Comparison of ENCODE assay signal across 8 cellular contexts in genomic region chr1:226407497-226408284, GRCh38. TPM values are rescaled to one million over a fixed set of nuclear protein-coding genes. Genes with fewer than 3 reads are reported as not detected.
A peak's percentile ranks its signal among the peaks of the same experiment; 100 is the strongest.
DNase-seq lines count a peak whose midpoint lies in the region; ATAC-seq and TF ChIP-seq lines count a peak whose summit lies in the region.

Gene PARP1, minus strand, starts transcription at chr1:226408093. Its CDS starts 164 bp downstream, at chr1:226407929.

- CTCF ChIA-PET in Panc1 (lab: Charles Lee): interaction anchor here (0.6 to 1.0 kb wide), 4 partner anchors 9 to 141 kb away, joined by 3 to 10 read pairs (median 6); no protein-coding TSS in a partner anchor

- H3K4me3 Mint-ChIP-seq in activated T-cell treated with anti-CD3 and anti-CD28 coated beads, Interleukin-2, amount 50 U/mL, for 4 hours: peak within 1 kb of the TSS; percentile 93

- H4K20me1 ChIP-seq in DND-41 (ENCODE audit: insufficient read depth, low read length): peaks cover 39% of the 10 kb centered on the region

- TF ChIP-seq CTCF in DND-41 (IDR thresholded peaks at IDR 0.05; ENCODE audit: borderline replicate concordance, extremely low read depth, low read length, poor library complexity, severe bottlenecking) (peak; percentile 84), Panc1 (IDR thresholded peaks at IDR 0.05) (peak; percentile 97)

- POLR2A ChIA-PET in Panc1 (lab: Charles Lee): interaction anchor here (1.1 kb wide), 1 partner anchor 173 kb away, joined by 19 read pairs; no protein-coding TSS in a partner anchor

- H3K27me3 Mint-ChIP-seq in activated T-cell treated with anti-CD3 and anti-CD28 coated beads, Interleukin-2, amount 50 U/mL, for 4 hours (ENCODE audit: low read depth): no peaks in the 10 kb centered on the region

- H3K9ac ChIP-seq in DND-41 (ENCODE audit: low read depth, low read length): peak within 1 kb of the TSS; percentile 61

- H3K36me3 Mint-ChIP-seq in activated T-cell treated with anti-CD3 and anti-CD28 coated beads, Interleukin-2, amount 50 U/mL, for 4 hours (ENCODE audit: insufficient read depth): peaks cover 4% of the 10 kb centered on the region

- ATAC-seq in DND-41 (ENCODE audit: insufficient read depth, low read depth) (peak; percentile 93), GM21723 (IDR thresholded peaks at IDR 0.05; ENCODE audit: unreplicated experiment) (peak; percentile 70), Panc1 (peak; percentile 94), esophagus mucosa (peak; percentile 96)
- ATAC-seq in activated T-cell treated with anti-CD3 and anti-CD28 coated beads, Interleukin-2, amount 50 U/mL, for 4 hours: peak; percentile 93

- H2AFZ ChIP-seq in DND-41 (ENCODE audit: low read depth, low read length): peak within 1 kb of the TSS; percentile 84

- peak; percentile 94 for DNase-seq in DND-41
- DNase-seq in KG1 (lab: John Stamatoyannopoulos, UW): peak; percentile 66
- DNase-seq in Panc1 (ENCODE audit: low read depth, low spot score): no peak
- peak; percentile 82 for DNase-seq in activated T-cell treated with anti-CD3 and anti-CD28 coated beads, Interleukin-2, amount 50 U/mL, for 4 hours
- peak; percentile 85 for DNase-seq in myocyte (ENCODE audit: low read depth)
- DNase-seq in stimulated activated CD8-positive, alpha-beta memory T cell treated with anti-CD3 and anti-CD28 coated beads, Interleukin-7, amount 100 ng/mL, for 48 hours (ENCODE audit: extremely low read depth in 1 of 2, low read depth in 1 of 2): peak; percentile 83 to 86

- H3K9me3 ChIP-seq in DND-41 (ENCODE audit: insufficient read depth, low read length, severe bottlenecking) (no peaks in the 10 kb centered on the region), Panc1 (ENCODE audit: control insufficient read depth, insufficient read depth, low read depth, low read length) (no peaks in the 10 kb centered on the region)

- H3K27ac ChIP-seq in DND-41 (ENCODE audit: low read length) (peak within 1 kb of the TSS; percentile 77), Panc1 (ENCODE audit: low read length) (peak within 1 kb of the TSS; percentile 84)

- in situ Hi-C loops in Panc1 (cut with HindIII; ENCODE audit: low pct_unique_long_range_greater_than_20kb, low sequenced_read_pairs): no loop called here

- peak within 1 kb of the TSS; percentile 72 to 86 for H3K4me3 ChIP-seq in DND-41 (ENCODE audit: low read depth in 1 of 2, low read length in 2 of 2)
- peak within 1 kb of the TSS; percentile 76 to 94 for H3K4me3 ChIP-seq in Panc1 (ENCODE audit: low read depth in 2 of 2, low read length in 2 of 2)

- H3K36me3 ChIP-seq in DND-41 (ENCODE audit: insufficient read depth, low read length) (peaks cover 16% of the 10 kb centered on the region), Panc1 (ENCODE audit: control insufficient read depth, insufficient read depth, low read length) (no peaks in the 10 kb centered on the region)

- intact Hi-C loops in Panc1 (cut with micrococcal nuclease; ENCODE audit: unreplicated experiment): no loop called here

- H3K4me1 ChIP-seq in DND-41 (ENCODE audit: insufficient read depth, low read length) (peaks cover 37% of the 10 kb centered on the region), Panc1 (ENCODE audit: control insufficient read depth, insufficient read depth, low read length) (peaks cover 25% of the 10 kb centered on the region)

- no peaks in the 10 kb centered on the region for H3K9me3 Mint-ChIP-seq in activated T-cell treated with anti-CD3 and anti-CD28 coated beads, Interleukin-2, amount 50 U/mL, for 4 hours

- peak within 1 kb of the TSS; percentile 96 for H3K4me2 ChIP-seq in DND-41 (ENCODE audit: insufficient read depth, low read length)

- peaks cover 37% of the 10 kb centered on the region for H3K4me1 Mint-ChIP-seq in activated T-cell treated with anti-CD3 and anti-CD28 coated beads, Interleukin-2, amount 50 U/mL, for 4 hours (ENCODE audit: low read depth)

- peaks cover 49% of the 10 kb centered on the region for H3K79me2 ChIP-seq in DND-41 (ENCODE audit: insufficient read depth, low read length)

- BruUV-seq in Panc1 (replicated peaks; lab: Mats Ljungman, UMichigan): no TSS peak

- no peaks in the 10 kb centered on the region for H3K27me3 ChIP-seq in DND-41 (ENCODE audit: insufficient read depth, low read length, poor library complexity)
- no peaks in the 10 kb centered on the region for H3K27me3 ChIP-seq in Panc1 (ENCODE audit: control insufficient read depth, insufficient read depth, low read length)

RNA-seq across cellular contexts. Expression of gene PARP1, which starts in this region (rescaled TPM):
- 127 TPM for total RNA-seq in Panc1 (2021; ENCODE audit: unreplicated experiment)
- polyA plus RNA-seq in Panc1 (2012; ENCODE audit: insufficient read length): 126 TPM
- 100 to 1,000 TPM; 209 to 218 (median 213) TPM for total RNA-seq in activated T-cell treated with anti-CD3 and anti-CD28 coated beads, Interleukin-2, amount 50 U/mL, for 4 hours
- 55.2 TPM for total RNA-seq in esophagus mucosa
- 69.2 and 79.3 TPM in 2 replicates for total RNA-seq in myocyte
- polyA plus RNA-seq in myocyte (2012): 39.8 TPM
